ENCODE assay signal across 25 cellular contexts in the genomic region with DNA sequence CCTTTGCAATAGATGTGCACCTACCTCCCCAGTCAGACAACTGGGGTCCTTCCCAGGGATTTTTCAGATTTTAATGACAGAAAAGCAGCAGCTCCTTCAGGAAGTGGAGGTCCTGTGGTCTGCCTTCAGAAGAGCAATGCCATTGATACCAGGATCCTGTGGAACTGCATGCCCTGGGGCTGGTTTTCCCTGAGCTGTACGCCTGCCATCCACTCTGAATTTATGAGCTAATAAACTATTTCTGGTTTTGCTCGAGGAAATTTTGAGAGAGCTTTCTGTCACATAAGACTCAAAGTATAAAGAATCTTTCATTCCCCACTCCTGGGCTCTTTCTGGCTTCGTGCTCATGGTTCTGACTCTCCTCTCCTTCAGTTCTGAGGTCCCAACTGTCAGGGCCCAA.
"Had no signal": no experiment of that assay in that cellular context is flagged by ENCODE, and none has a peak within 500 bp of the region (broad histone marks: within the 10 kb centered on the region; RNA-seq: fewer than 3 reads in every experiment).

No MANE protein-coding gene starts in this region.

- H3K36me3 ChIP-seq: gastroesophageal sphincter, heart right ventricle, left lung, neural progenitor cell, prostate gland, right atrium auricular region, suprapubic skin, transverse colon, upper lobe of right lung, uterus had no signal

- H3K9ac ChIP-seq: neural progenitor cell had no signal

- DNase-seq: effector memory CD8-positive, alpha-beta T cell; foreskin fibroblast; heart right ventricle; hippocampal formation; left cardiac atrium; left lung; mesenchymal stem cell; midbrain; naive thymus-derived CD4-positive, alpha-beta T cell; stimulated activated CD4-positive, alpha-beta T cell treated with anti-CD3 and anti-CD28 coated beads, Interleukin-12 subunit alpha, Interleukin-12 subunit beta, amount 100 ng/mL, for 4 hours; stimulated activated CD4-positive, alpha-beta T cell treated with anti-CD3 and anti-CD28 coated beads, Interleukin-1b, Interleukin-23, amount 100 ng/mL, for 48 hours; stimulated activated CD4-positive, alpha-beta T cell treated with anti-CD3 and anti-CD28 coated beads, Interleukin-4, amount 100 ng/mL, for 1 hour; stimulated activated CD8-positive, alpha-beta memory T cell treated with anti-CD3 and anti-CD28 coated beads, Interleukin-4, amount 100 ng/mL, for 48 hours; stimulated activated naive CD4-positive, alpha-beta T cell; stimulated activated naive CD8-positive, alpha-beta T cell treated with anti-CD3 and anti-CD28 coated beads, Interleukin-15, amount 100 ng/mL, for 72 hours; transverse colon; upper lobe of right lung; uterus had no signal

- H3K27ac ChIP-seq: coronary artery, gastroesophageal sphincter, heart right ventricle, left lung, neural progenitor cell, prostate gland, right atrium auricular region, suprapubic skin, transverse colon, upper lobe of right lung, uterus had no signal

- H3K4me3 ChIP-seq: coronary artery, gastroesophageal sphincter, heart right ventricle, left lung, neural progenitor cell, prostate gland, right atrium auricular region, smooth muscle cell, suprapubic skin, transverse colon, upper lobe of right lung, uterus had no signal

- H3K9me3 ChIP-seq: left lung, prostate gland, suprapubic skin, transverse colon, upper lobe of right lung, uterus had no signal
